22 cellular contexts compared by ENCODE assay signal in the genomic region with DNA sequence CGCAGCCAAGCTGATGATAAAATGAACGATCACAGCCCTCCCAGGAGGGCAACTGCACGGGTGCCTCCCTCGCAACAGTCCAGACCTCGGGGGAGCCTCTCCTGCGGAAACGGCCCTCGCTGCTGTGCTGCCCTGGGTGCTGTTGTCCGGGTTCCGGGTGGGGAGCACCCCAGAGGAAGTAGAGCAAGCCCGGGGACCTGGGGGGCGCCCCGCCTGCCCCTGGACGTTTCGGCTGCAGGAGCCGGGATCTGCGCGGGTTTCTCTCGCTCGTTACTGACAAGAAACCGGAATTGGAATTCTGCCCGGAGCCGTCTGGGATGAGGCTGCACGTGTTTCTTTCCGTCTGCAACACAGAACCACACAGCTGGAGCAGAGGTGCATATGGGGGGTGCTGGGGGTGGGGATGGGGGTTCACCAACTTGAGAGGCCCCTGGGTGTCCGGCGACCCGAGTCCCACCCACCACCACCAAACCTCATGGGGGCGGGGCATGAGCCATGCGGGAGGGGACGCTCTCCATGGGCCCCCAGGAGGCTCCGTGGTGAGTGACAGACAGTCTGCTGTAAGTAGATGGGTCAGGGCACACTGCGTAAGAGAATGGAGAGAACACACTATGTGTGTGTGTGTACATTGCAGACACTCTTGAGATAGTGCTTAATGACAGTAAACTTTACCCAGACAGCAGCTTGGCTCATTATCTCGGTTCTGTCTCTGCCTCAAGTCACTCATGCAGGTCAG.
"Had no signal": no experiment of that assay in that cellular context is flagged by ENCODE, and none has a peak within 500 bp of the region (broad histone marks: within the 10 kb centered on the region; RNA-seq: fewer than 3 reads in every experiment).

No MANE protein-coding gene starts in this region.

- ATAC-seq: activated naive CD4-positive, alpha-beta T cell treated with anti-CD3 and anti-CD28 coated beads, Interleukin-2, amount 50 U/mL, for 72 hours; left lobe of liver had no signal

- H3K27ac Mint-ChIP-seq: activated B cell treated with CpG ODN at 0.5 μM for 24 hours; activated CD4-positive, alpha-beta memory T cell treated with anti-CD3 and anti-CD28 coated beads for 36 hours; activated naive CD4-positive, alpha-beta T cell treated with anti-CD3 and anti-CD28 coated beads, Interleukin-2, amount 50 U/mL, for 72 hours; activated T-helper 1 cell treated with anti-CD3 and anti-CD28 coated beads, Interleukin-12 subunit alpha, Interleukin-12 subunit beta, Interleukin-2, Interleukin-4 antibody, amounts not matched to agents 30 ng/mL and 10 ng/mL and 1 ng/mL, durations not matched to agents 14 hours and 24 hours and 36 hours; nephron progenitor cell; progenitor cell of endocrine pancreas had no signal

- H3K36me3 Mint-ChIP-seq: activated CD4-positive, alpha-beta memory T cell treated with anti-CD3 and anti-CD28 coated beads for 36 hours; activated naive CD4-positive, alpha-beta T cell treated with anti-CD3 and anti-CD28 coated beads, Interleukin-2, amount 50 U/mL, for 72 hours had no signal

- H3K9me3 Mint-ChIP-seq: activated B cell treated with CpG ODN at 0.5 μM for 24 hours; activated CD4-positive, alpha-beta memory T cell treated with anti-CD3 and anti-CD28 coated beads for 36 hours; activated naive CD4-positive, alpha-beta T cell treated with anti-CD3 and anti-CD28 coated beads, Interleukin-2, amount 50 U/mL, for 72 hours; activated T-helper 1 cell treated with anti-CD3 and anti-CD28 coated beads, Interleukin-12 subunit alpha, Interleukin-12 subunit beta, Interleukin-2, Interleukin-4 antibody, amounts not matched to agents 30 ng/mL and 10 ng/mL and 1 ng/mL, durations not matched to agents 14 hours and 24 hours and 36 hours; nephron progenitor cell had no signal

- H3K4me3 Mint-ChIP-seq: activated B cell treated with CpG ODN at 0.5 μM for 24 hours; activated CD4-positive, alpha-beta memory T cell treated with anti-CD3 and anti-CD28 coated beads for 36 hours; activated T-helper 1 cell treated with anti-CD3 and anti-CD28 coated beads, Interleukin-12 subunit alpha, Interleukin-12 subunit beta, Interleukin-2, Interleukin-4 antibody, amounts not matched to agents 30 ng/mL and 10 ng/mL and 1 ng/mL, durations not matched to agents 14 hours and 24 hours and 36 hours; nephron progenitor cell had no signal

- DNase-seq: activated B cell treated with CpG ODN at 0.5 μM for 24 hours; activated CD4-positive, alpha-beta memory T cell treated with anti-CD3 and anti-CD28 coated beads for 36 hours; activated CD4-positive, alpha-beta T cell treated with anti-CD3 and anti-CD28 coated beads for 4 hours; activated gamma-delta T cell treated with Interleukin-2 at 50 U/mL for 16 hours; activated T-cell treated with anti-CD3 and anti-CD28 coated beads for 4 hours; cerebellar nuclear complex; effector CD4-positive, alpha-beta T cell; head of caudate nucleus; kidney; mammary epithelial cell; nephron progenitor cell; occipital lobe; stimulated activated CD4-positive, alpha-beta T cell treated with anti-CD3 and anti-CD28 coated beads, Interleukin-12 subunit alpha, Interleukin-12 subunit beta, amount 100 ng/mL, for 4 hours; stimulated activated CD4-positive, alpha-beta T cell treated with anti-CD3 and anti-CD28 coated beads, Interleukin-1b, Interleukin-23, amount 100 ng/mL, for 48 hours; stimulated activated CD8-positive, alpha-beta memory T cell treated with anti-CD3 and anti-CD28 coated beads, Interleukin-4, amount 100 ng/mL, for 48 hours; stimulated activated naive CD4-positive, alpha-beta T cell treated with Interleukin-2 at 50 U/mL for 16 hours; T-helper 9 cell; trophoblast cell had no signal

- H3K4me1 Mint-ChIP-seq: activated B cell treated with CpG ODN at 0.5 μM for 24 hours had no signal
